ENCODE assay signal across 16 cellular contexts in genomic region chr11:103317118-103317517, GRCh38.
DNase-seq lines count a peak whose midpoint lies in the region; ATAC-seq and TF ChIP-seq lines count a peak whose summit lies in the region.
"Had no signal": no experiment of that assay in that cellular context is flagged by ENCODE, and none has a peak within 500 bp of the region (broad histone marks: within the 10 kb centered on the region; RNA-seq: fewer than 3 reads in every experiment).

No MANE protein-coding gene starts in this region.

- peaks cover 7% of the 10 kb centered on the region for H3K4me1 ChIP-seq in mammary epithelial cell (ENCODE audit: insufficient read depth, low read length)
- peaks cover under 1% of the 10 kb centered on the region for H3K4me1 ChIP-seq in adipocyte (ENCODE audit: control insufficient read depth, insufficient read depth, low read length)

- no peaks in the 10 kb centered on the region for H3K27me3 Mint-ChIP-seq in MCF 10A (ENCODE audit: insufficient read depth, unreplicated experiment)
- H3K27me3 Mint-ChIP-seq in activated T-helper 2 cell treated with anti-CD3 and anti-CD28 coated beads, Interferon-gamma antibody, Interleukin-2, Interleukin-4, amounts not matched to agents 10 μg/mL and 5 μg/mL and 100 μg/mL, durations not matched to agents 14 hours and 24 hours and 36 hours (ENCODE audit: low read depth) = no peaks in the 10 kb centered on the region

- no peaks in the 10 kb centered on the region for H3K4me1 Mint-ChIP-seq in MCF 10A (ENCODE audit: insufficient read depth, unreplicated experiment)
- no peaks in the 10 kb centered on the region for H3K4me1 Mint-ChIP-seq in activated T-helper 2 cell treated with anti-CD3 and anti-CD28 coated beads, Interferon-gamma antibody, Interleukin-2, Interleukin-4, amounts not matched to agents 10 μg/mL and 5 μg/mL and 100 μg/mL, durations not matched to agents 14 hours and 24 hours and 36 hours (ENCODE audit: low read depth)

- no peak overlapping the region for H3K4me3 Mint-ChIP-seq in MCF 10A (ENCODE audit: unreplicated experiment)
- no peak overlapping the region for H3K4me3 Mint-ChIP-seq in activated T-helper 2 cell treated with anti-CD3 and anti-CD28 coated beads, Interferon-gamma antibody, Interleukin-2, Interleukin-4, amounts not matched to agents 10 μg/mL and 5 μg/mL and 100 μg/mL, durations not matched to agents 14 hours and 24 hours and 36 hours (ENCODE audit: low read depth)

- POLR2A ChIA-PET in MCF 10A (lab: Yijun Ruan, JAX) = no interaction called here

- no peaks in the 10 kb centered on the region for H3K79me2 ChIP-seq in mammary epithelial cell (ENCODE audit: insufficient read depth, low read length)

- H2AFZ ChIP-seq in mammary epithelial cell (ENCODE audit: low read depth, low read length) = no peak overlapping the region

- 63% methylated on average over 3 of the region's 3 CpGs for WGBS in mammary epithelial cell (ENCODE audit: low coverage, missing lambda C conversion rate)

- H3K27ac ChIP-seq in mammary epithelial cell (ENCODE audit: insufficient read depth, low read depth, low read length) = no peak overlapping the region
- H3K27ac ChIP-seq: C4-2B had no signal

- no peaks in the 10 kb centered on the region for H3K9me3 Mint-ChIP-seq in MCF 10A (ENCODE audit: unreplicated experiment)
- no peaks in the 10 kb centered on the region for H3K9me3 Mint-ChIP-seq in activated T-helper 2 cell treated with anti-CD3 and anti-CD28 coated beads, Interferon-gamma antibody, Interleukin-2, Interleukin-4, amounts not matched to agents 10 μg/mL and 5 μg/mL and 100 μg/mL, durations not matched to agents 14 hours and 24 hours and 36 hours

- BruUV-seq in mammary epithelial cell (replicated peaks; lab: Mats Ljungman, UMichigan) (no TSS peak), MCF 10A (replicated peaks; lab: Mats Ljungman, UMichigan) (no TSS peak)

- in situ Hi-C loops in mammary epithelial cell (cut with MboI; ENCODE audit: low sequenced_read_pairs in 2 of 2) = no loop called here

- ATAC-seq in GM21515 (IDR thresholded peaks at IDR 0.05; ENCODE audit: unreplicated experiment) (no peak), HG02981 (IDR thresholded peaks at IDR 0.05; ENCODE audit: unreplicated experiment) (no peak)

- intact Hi-C loops in mammary epithelial cell (cut with micrococcal nuclease) = no loop called here
- intact Hi-C loops in MCF 10A (cut with micrococcal nuclease) = no loop called here
- intact Hi-C loops in activated T-helper 2 cell treated with anti-CD3 and anti-CD28 coated beads, Interferon-gamma antibody, Interleukin-2, Interleukin-4, amounts not matched to agents 10 μg/mL and 5 μg/mL and 100 μg/mL, durations not matched to agents 14 hours and 24 hours and 36 hours (cut with micrococcal nuclease) = no loop called here

- H3K9ac ChIP-seq in mammary epithelial cell (ENCODE audit: insufficient read depth, low read length) (no peak overlapping the region), adipocyte (ENCODE audit: low read length) (no peak overlapping the region)

- CTCF ChIA-PET in mammary epithelial cell (lab: Charles Lee; ENCODE audit: low non-redundant PET) = no interaction called here
- CTCF ChIA-PET in MCF 10A (lab: Yijun Ruan, JAX) = no interaction called here

- H3K27me3 ChIP-seq in mammary epithelial cell (ENCODE audit: insufficient read depth, low read length) = no peaks in the 10 kb centered on the region
- no peaks in the 10 kb centered on the region for H3K27me3 ChIP-seq in adipocyte (replicated peaks; ENCODE audit: control insufficient read depth, insufficient read depth, low read length)

- H3K36me3 ChIP-seq in mammary epithelial cell (ENCODE audit: insufficient read depth, low read length) (peaks cover 5% of the 10 kb centered on the region), adipocyte (ENCODE audit: control insufficient read depth, insufficient read depth, low read length, severe bottlenecking) (peaks cover 20% of the 10 kb centered on the region)

- DNase-seq in mammary epithelial cell (peak; percentile 5), MCF 10A (ENCODE audit: unreplicated experiment) (no peak), adipocyte (ENCODE audit: low read depth) (peak; percentile 5), epithelial cell of esophagus (ENCODE audit: low read depth) (peak; percentile 41), mucosa of gallbladder (ENCODE audit: low spot score) (no peak)
- no peak for DNase-seq in activated T-helper 2 cell treated with anti-CD3 and anti-CD28 coated beads, Interferon-gamma antibody, Interleukin-2, Interleukin-4, amounts not matched to agents 10 μg/mL and 5 μg/mL and 100 μg/mL, durations not matched to agents 14 hours and 24 hours and 36 hours (ENCODE audit: low spot score)
- DNase-seq: 8988T, GOT3, Kasumi-1, NCI-H1417, NCI-H2029 treated with DMSO at 0.1 percent for 48 hours, NCI-H510A, OCI-M1 had no signal

- H3K9me3 ChIP-seq in mammary epithelial cell (replicated peaks; ENCODE audit: insufficient read depth, low read length) (no peaks in the 10 kb centered on the region), adipocyte (ENCODE audit: control insufficient read depth, low read length) (no peaks in the 10 kb centered on the region)

- H3K27ac Mint-ChIP-seq in MCF 10A (ENCODE audit: low read depth, unreplicated experiment) = no peak overlapping the region
- no peak overlapping the region for H3K27ac Mint-ChIP-seq in activated T-helper 2 cell treated with anti-CD3 and anti-CD28 coated beads, Interferon-gamma antibody, Interleukin-2, Interleukin-4, amounts not matched to agents 10 μg/mL and 5 μg/mL and 100 μg/mL, durations not matched to agents 14 hours and 24 hours and 36 hours

- H3K36me3 Mint-ChIP-seq in MCF 10A (ENCODE audit: insufficient read depth, unreplicated experiment) = peaks cover 17% of the 10 kb centered on the region
- no peaks in the 10 kb centered on the region for H3K36me3 Mint-ChIP-seq in activated T-helper 2 cell treated with anti-CD3 and anti-CD28 coated beads, Interferon-gamma antibody, Interleukin-2, Interleukin-4, amounts not matched to agents 10 μg/mL and 5 μg/mL and 100 μg/mL, durations not matched to agents 14 hours and 24 hours and 36 hours (ENCODE audit: low read depth)

- no peaks in the 10 kb centered on the region for H4K20me1 ChIP-seq in mammary epithelial cell (ENCODE audit: insufficient read depth, low read length)

- dilution Hi-C loops in mammary epithelial cell (cut with HindIII; ENCODE audit: low sequenced_read_pairs) = no loop called here

- no peak for TF ChIP-seq CTCF in mammary epithelial cell (conservative IDR thresholded peaks at IDR 0.05 in 1 of 2, IDR thresholded peaks at IDR 0.05 in 1 of 2; ENCODE audit: extremely low read depth in 1 of 2, insufficient read depth in 1 of 2, low read depth in 1 of 2, low read length in 2 of 2)
- TF ChIP-seq CTCF in MCF 10A (IDR thresholded peaks at IDR 0.05; ENCODE audit: unreplicated experiment) = no peak
- no peak for TF ChIP-seq CTCF in epithelial cell of esophagus (IDR thresholded peaks at IDR 0.05; ENCODE audit: insufficient read depth, low read depth, low read length, missing control alignments)

- H3K4me2 ChIP-seq in mammary epithelial cell (ENCODE audit: insufficient read depth, low read depth, low read length) = peak overlapping the region; percentile 2

- H3K4me3 ChIP-seq in mammary epithelial cell (replicated peaks in 1 of 3; ENCODE audit: insufficient read depth in 1 of 3, low read depth in 2 of 3, low read length in 3 of 3) (no peak overlapping the region), adipocyte (ENCODE audit: low read length) (no peak overlapping the region), epithelial cell of esophagus (ENCODE audit: low read length) (no peak overlapping the region)

Comparison
In these comparisons a context has a peak if more than half of its experiments do, and no peak if none do; other contexts are left out.
1. DNase-seq: peak in mammary epithelial cell (single experiment), adipocyte (single experiment) and epithelial cell of esophagus (single experiment); none in MCF 10A (single experiment), activated T-helper 2 cell treated with anti-CD3 and anti-CD28 coated beads, Interferon-gamma antibody, Interleukin-2, Interleukin-4, amounts not matched to agents 10 μg/mL and 5 μg/mL and 100 μg/mL, durations not matched to agents 14 hours and 24 hours and 36 hours (single experiment) and mucosa of gallbladder (single experiment).